ENCODE assay signal across 27 cellular contexts in the genomic region with DNA sequence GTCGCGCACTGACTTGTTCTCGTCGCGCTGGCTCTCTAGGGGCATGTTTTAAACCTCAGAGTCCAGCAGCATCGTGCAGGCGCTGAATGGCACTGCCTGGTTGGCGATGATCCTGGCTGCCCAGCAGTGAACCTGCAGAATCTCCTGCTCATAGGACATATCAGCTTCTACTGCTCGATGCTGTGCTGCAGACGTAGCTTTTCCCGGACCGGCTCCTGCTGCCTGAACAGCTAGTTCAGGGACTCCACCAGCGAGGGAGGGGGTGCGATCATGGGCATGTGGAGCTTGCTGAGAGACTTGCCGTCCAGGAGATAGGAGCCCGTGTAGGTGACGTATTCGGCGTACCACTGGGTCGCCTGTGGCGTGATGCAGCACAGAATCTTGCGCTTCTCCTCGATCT.
"Had no signal": no experiment of that assay in that cellular context is flagged by ENCODE, and none has a peak within 500 bp of the region (broad histone marks: within the 10 kb centered on the region; RNA-seq: fewer than 3 reads in every experiment).

No MANE protein-coding gene starts in this region.

- H3K27me3 Mint-ChIP-seq: effector memory CD8-positive, alpha-beta T cell; naive B cell; natural killer cell treated with Interleukin-12 subunit alpha and Interleukin-12 subunit beta and Interleukin-15 and Interleukin-18, amount 100 ng/mL, for 72 hours; stimulated activated naive B cell treated with anti-CD40 and anti-IgM and Interleukin-4, amounts not matched to agents 10 μg/mL and 1 μg/mL and 100 μg/mL, for 72 hours; stimulated activated naive CD8-positive, alpha-beta T cell treated with anti-CD3 and anti-CD28 coated beads, Interleukin-15, Interleukin-2, amounts not matched to agents 100 ng/mL and 50 ng/mL, for 24 hours had no signal

- ATAC-seq: effector memory CD8-positive, alpha-beta T cell; left lobe of liver; mucosa of descending colon; natural killer cell treated with Interleukin-12 subunit alpha and Interleukin-12 subunit beta and Interleukin-15 and Interleukin-18, amount 100 ng/mL, for 72 hours; stimulated activated naive B cell treated with anti-CD40 and anti-IgM and Interleukin-4, amounts not matched to agents 10 μg/mL and 1 μg/mL and 100 μg/mL, for 72 hours had no signal

- H3K27ac ChIP-seq: esophagus squamous epithelium, ovary, right lobe of liver, suprapubic skin, transverse colon had no signal

- H3K36me3 ChIP-seq: esophagus squamous epithelium, ovary, right lobe of liver, suprapubic skin, transverse colon had no signal

- H3K27ac Mint-ChIP-seq: effector memory CD8-positive, alpha-beta T cell; immature natural killer cell; mesothelial cell of epicardium; naive B cell; natural killer cell treated with Interleukin-12 subunit alpha and Interleukin-12 subunit beta and Interleukin-15 and Interleukin-18, amount 100 ng/mL, for 72 hours; stimulated activated naive B cell treated with anti-CD40 and anti-IgM and Interleukin-4, amounts not matched to agents 10 μg/mL and 1 μg/mL and 100 μg/mL, for 72 hours; stimulated activated naive CD8-positive, alpha-beta T cell treated with anti-CD3 and anti-CD28 coated beads, Interleukin-15, Interleukin-2, amounts not matched to agents 100 ng/mL and 50 ng/mL, for 24 hours had no signal

- H3K4me1 ChIP-seq: esophagus squamous epithelium, right lobe of liver, suprapubic skin, transverse colon had no signal

- H3K4me3 ChIP-seq: esophagus squamous epithelium, mucosa of descending colon, ovary, right lobe of liver, suprapubic skin, transverse colon had no signal

- DNase-seq: cortex of kidney; effector memory CD8-positive, alpha-beta T cell; erythroblast; esophagus squamous epithelium; foreskin melanocyte; glutamatergic neuron; hypothalamus; immature natural killer cell; mesenchymal stem cell; naive B cell; nucleus accumbens; ovary; retina; small intestine; stimulated activated CD4-positive, alpha-beta T cell treated with anti-CD3 and anti-CD28 coated beads, Interleukin-15, amount 100 ng/mL, for 24 hours; stimulated activated CD4-positive, alpha-beta T cell treated with anti-CD3 and anti-CD28 coated beads, Interleukin-2, amount 100 ng/mL, for 48 hours; stimulated activated naive B cell treated with anti-CD40 and anti-IgM and Interleukin-4, amounts not matched to agents 10 μg/mL and 1 μg/mL and 100 μg/mL, for 72 hours; transverse colon had no signal

- H3K9me3 ChIP-seq: ovary, right lobe of liver had no signal

- H3K27me3 ChIP-seq: esophagus squamous epithelium, ovary, right lobe of liver, suprapubic skin, transverse colon had no signal

- H3K4me3 Mint-ChIP-seq: effector memory CD8-positive, alpha-beta T cell; immature natural killer cell; mesothelial cell of epicardium; naive B cell; natural killer cell treated with Interleukin-12 subunit alpha and Interleukin-12 subunit beta and Interleukin-15 and Interleukin-18, amount 100 ng/mL, for 72 hours; neural crest cell; stimulated activated naive B cell treated with anti-CD40 and anti-IgM and Interleukin-4, amounts not matched to agents 10 μg/mL and 1 μg/mL and 100 μg/mL, for 72 hours; stimulated activated naive CD8-positive, alpha-beta T cell treated with anti-CD3 and anti-CD28 coated beads, Interleukin-15, Interleukin-2, amounts not matched to agents 100 ng/mL and 50 ng/mL, for 24 hours had no signal

- H3K4me1 Mint-ChIP-seq: immature natural killer cell; mesothelial cell of epicardium; naive B cell; neural crest cell; stimulated activated naive B cell treated with anti-CD40 and anti-IgM and Interleukin-4, amounts not matched to agents 10 μg/mL and 1 μg/mL and 100 μg/mL, for 72 hours had no signal

- FAIRE-seq: endometrium, small intestine had no signal
